1 cellular context compared by ENCODE assay signal in the genomic region with DNA sequence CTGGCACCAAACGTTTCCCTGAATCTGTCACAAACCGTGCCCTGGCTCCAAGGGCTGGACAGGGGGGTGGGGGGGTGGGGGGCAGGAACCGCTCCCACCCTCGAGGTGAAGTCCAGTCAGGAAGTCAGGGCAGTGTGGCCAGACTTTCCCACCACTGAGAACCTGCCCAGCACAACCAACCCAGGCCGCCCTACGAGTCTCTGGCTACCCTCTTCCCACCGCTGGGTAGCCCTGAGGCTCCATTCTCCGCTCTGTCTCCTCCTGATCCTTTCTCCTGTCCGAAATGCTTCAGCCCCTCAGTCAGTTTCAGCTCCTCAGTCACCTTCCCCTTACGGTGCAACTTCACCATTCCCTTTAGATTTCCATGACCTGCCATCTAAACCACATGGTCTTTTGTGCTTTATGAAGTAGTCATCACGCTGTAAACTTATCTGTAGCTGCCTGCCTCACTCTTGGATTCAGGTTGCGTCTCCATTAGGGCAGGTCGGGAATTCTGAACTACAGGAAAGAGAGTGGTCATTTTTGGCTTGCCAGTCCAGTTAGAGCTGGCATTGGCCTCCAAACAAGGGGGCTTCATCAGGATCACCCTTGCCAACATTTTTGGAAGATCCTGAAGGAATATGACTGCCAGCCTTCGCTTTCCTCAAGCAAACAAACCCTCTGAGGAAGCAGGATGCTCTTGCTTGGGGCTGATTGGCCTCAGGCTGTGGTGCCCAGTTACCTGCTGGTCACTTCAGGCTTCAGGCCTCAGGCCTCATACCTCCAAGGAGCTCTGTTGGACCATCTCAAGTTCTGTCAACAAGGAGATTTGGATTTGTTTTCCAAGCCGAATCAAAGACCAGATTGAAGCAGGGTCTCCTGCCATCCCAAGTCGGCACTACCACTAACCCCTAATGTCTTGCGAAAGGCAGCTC.
TF ChIP-seq lines count a peak whose summit lies in the region.

No MANE protein-coding gene starts in this region.

TF ChIP-seq in H1, 55 proteins besides CTCF, POLR2A, EP300 and RAD21:
- TF ChIP-seq MAFK (IDR thresholded peaks at IDR 0.05; ENCODE audit: low read depth, low read length) (no peak), BACH1 (IDR thresholded peaks at IDR 0.05; ENCODE audit: low read length) (no peak)
